ENCODE assay signal across 9 cellular contexts in the genomic region with DNA sequence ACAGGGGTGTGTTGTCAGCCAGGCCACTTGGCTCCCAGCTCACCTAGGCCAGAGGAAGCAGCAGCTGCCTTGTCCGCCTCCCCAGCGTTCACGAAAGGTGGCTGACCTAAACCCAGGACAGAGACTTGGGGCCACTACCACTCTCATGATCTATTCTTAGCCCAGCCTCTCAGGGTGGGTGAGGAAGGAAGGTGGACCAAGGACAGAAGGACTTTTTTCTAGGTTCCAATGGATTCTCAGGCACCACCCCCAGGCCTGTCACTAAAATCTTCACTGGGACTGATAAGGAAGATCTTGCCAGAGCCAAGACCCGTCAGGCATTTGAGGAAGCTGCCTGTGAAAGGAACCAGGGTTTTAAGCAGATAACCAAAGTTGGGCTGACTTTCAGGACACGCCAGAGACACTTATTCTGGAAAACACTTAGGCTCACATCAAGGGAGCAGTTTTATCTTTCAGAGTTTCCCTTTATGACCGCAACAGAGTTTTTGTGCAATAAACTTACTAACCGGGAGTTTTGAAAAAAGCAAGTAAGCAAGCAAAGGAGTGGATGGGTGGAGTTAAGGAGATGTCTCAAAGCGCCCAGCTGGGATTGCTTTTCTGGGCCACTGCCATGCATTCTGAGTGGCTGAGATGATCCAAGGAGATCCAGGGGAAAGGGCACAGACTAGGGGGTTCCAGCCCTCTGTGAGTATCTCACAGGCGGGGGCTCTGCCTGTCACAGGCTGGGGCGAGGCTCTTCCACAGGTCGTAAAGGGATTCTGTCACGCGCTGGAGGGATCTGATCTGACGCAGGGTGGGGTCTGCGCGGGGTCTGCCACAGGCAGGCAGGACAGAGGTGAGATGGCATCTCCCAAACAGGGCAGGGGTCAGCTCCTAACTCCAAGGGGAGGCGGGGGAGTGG. TPM values are rescaled to one million over a fixed set of nuclear protein-coding genes. Genes with fewer than 3 reads are reported as not detected.
DNase-seq lines count a peak whose midpoint lies in the region; ATAC-seq, FAIRE-seq and TF ChIP-seq lines count a peak whose summit lies in the region.
"Had no signal": no experiment of that assay in that cellular context is flagged by ENCODE, and none has a peak within 500 bp of the region (broad histone marks: within the 10 kb centered on the region; RNA-seq: fewer than 3 reads in every experiment).

No MANE protein-coding gene starts in this region.

- H3K4me3 Mint-ChIP-seq in memory B cell (peak overlapping the region; percentile 94), type B pancreatic cell (peak overlapping the region; percentile 94)

- no peak for TF ChIP-seq RAD21 in A549 (conservative IDR thresholded peaks at IDR 0.05 in 1 of 2, IDR thresholded peaks at IDR 0.05 in 1 of 2)

- H3K9me3 Mint-ChIP-seq in memory B cell: no peaks in the 10 kb centered on the region
- H3K9me3 Mint-ChIP-seq in type B pancreatic cell: no peaks in the 10 kb centered on the region

- POLR2A ChIA-PET in A549 (lab: Yijun Ruan, JAX): interaction anchor here (1.3 kb wide), 1 partner anchor 92 kb away, joined by 3 read pairs; no protein-coding TSS in a partner anchor

- ATAC-seq in A549: peak; percentile 10 to 27; a peak in 5 of 6 replicates
- peak; percentile 15 for ATAC-seq in GM18505 (IDR thresholded peaks at IDR 0.05; ENCODE audit: unreplicated experiment)
- no peak for ATAC-seq in memory B cell (ENCODE audit: low read depth)
- ATAC-seq in GM18858 (IDR thresholded peaks at IDR 0.05; ENCODE audit: unreplicated experiment): no peak

- H3K27me3 ChIP-seq in effector memory CD4-positive, alpha-beta T cell (replicated peaks; ENCODE audit: control insufficient read depth, insufficient read depth, low read length, poor library complexity, severe bottlenecking): no peaks in the 10 kb centered on the region

- H3K36me3 ChIP-seq in effector memory CD4-positive, alpha-beta T cell (ENCODE audit: control insufficient read depth, insufficient read depth, low read length): no peaks in the 10 kb centered on the region

- FAIRE-seq in A549 (lab: Jason Lieb, UNC): no peak

- no peak for TF ChIP-seq CTCF in A549 (IDR thresholded peaks at IDR 0.05)
- no peak for TF ChIP-seq CTCF in type B pancreatic cell (conservative IDR thresholded peaks at IDR 0.05)

- H3K36me3 Mint-ChIP-seq in memory B cell (peaks cover 6% of the 10 kb centered on the region), type B pancreatic cell (no peaks in the 10 kb centered on the region)

- 27% methylated on average over 17 of the region's 17 CpGs for WGBS in A549 (ENCODE audit: missing lambda C conversion rate)

- peak overlapping the region; percentile 92 to 95 for H3K27ac ChIP-seq in A549
- H3K27ac ChIP-seq in effector memory CD4-positive, alpha-beta T cell (ENCODE audit: insufficient read depth, low read length, poor library complexity, severe bottlenecking): peak overlapping the region; percentile 66

- CTCF ChIA-PET in A549 (lab: Yijun Ruan, JAX): interaction anchor here (0.9 to 10.3 kb wide), 34 partner anchors 9 to 373 kb away, joined by 3 to 337 read pairs (median 6); a partner anchor contains a TSS

- peaks cover 20% of the 10 kb centered on the region for H3K4me1 Mint-ChIP-seq in memory B cell
- peaks cover 9% of the 10 kb centered on the region for H3K4me1 Mint-ChIP-seq in type B pancreatic cell (ENCODE audit: unreplicated experiment)

- no peaks in the 10 kb centered on the region for H3K27me3 Mint-ChIP-seq in memory B cell
- H3K27me3 Mint-ChIP-seq in type B pancreatic cell: peaks cover 4% of the 10 kb centered on the region

- no peaks in the 10 kb centered on the region; the same call in 2 of the 3 replicates for H3K9me3 ChIP-seq in A549
- no peaks in the 10 kb centered on the region for H3K9me3 ChIP-seq in effector memory CD4-positive, alpha-beta T cell (ENCODE audit: control insufficient read depth, low read length)

- H3K27ac Mint-ChIP-seq in memory B cell: peak overlapping the region; percentile 60
- H3K27ac Mint-ChIP-seq in type B pancreatic cell: peak overlapping the region; percentile 86

- H3K4me1 ChIP-seq in A549: peaks cover 7% of the 10 kb centered on the region; the same call in 2 of the 3 replicates
- H3K4me1 ChIP-seq in effector memory CD4-positive, alpha-beta T cell (ENCODE audit: control insufficient read depth, insufficient read depth, low read length, poor library complexity, severe bottlenecking): peaks cover 12% of the 10 kb centered on the region

- TF ChIP-seq POLR2A in A549 (IDR thresholded peaks at IDR 0.05; ENCODE audit: low read length): no peak
- no peak for TF ChIP-seq POLR2A in GM18505 (IDR thresholded peaks at IDR 0.05; ENCODE audit: borderline replicate concordance, extremely low read depth, insufficient read depth, insufficient read length)

- no peak for DNase-seq in A549 (ENCODE audit: low read depth in 1 of 2, low spot score in 1 of 2)
- DNase-seq in RKO (ENCODE audit: low spot score): peak; percentile 45
- DNase-seq in effector memory CD4-positive, alpha-beta T cell: no peak
- no peak for DNase-seq in memory B cell (ENCODE audit: low spot score in 2 of 2)
- no peak for DNase-seq in type B pancreatic cell (ENCODE audit: extremely low spot score, unreplicated experiment)
- no peak for DNase-seq in COR-L47 (lab: John Stamatoyannopoulos, UW)

- no peak for TF ChIP-seq EP300 in A549 (IDR thresholded peaks at IDR 0.05)

- H3K4me2 ChIP-seq in A549: peak overlapping the region; percentile 98

- H3K4me3 ChIP-seq in A549: peak overlapping the region; percentile 89
- peak overlapping the region; percentile 90 for H3K4me3 ChIP-seq in effector memory CD4-positive, alpha-beta T cell (ENCODE audit: insufficient read depth, low read depth, low read length, poor library complexity, severe bottlenecking)

TF ChIP-seq in A549, 52 proteins besides CTCF, POLR2A, EP300 and RAD21:
- TF ChIP-seq ESRRA (IDR thresholded peaks at IDR 0.05; ENCODE audit: borderline replicate concordance, low read length) (no peak), TFCP2L1 (CRISPR knock-in tag; IDR thresholded peaks at IDR 0.05) (no peak), MYC (IDR thresholded peaks at IDR 0.05; ENCODE audit: borderline replicate concordance, low read length) (no peak), JUN (IDR thresholded peaks at IDR 0.05) (no peak), CHD2 (IDR thresholded peaks at IDR 0.05; ENCODE audit: low read length, partially characterized antibody) (no peak), BHLHE40 (IDR thresholded peaks at IDR 0.05; ENCODE audit: low read depth, low read length) (no peak), HOXB5 (CRISPR knock-in tag; IDR thresholded peaks at IDR 0.05) (no peak), ZNF302 (CRISPR knock-in tag; IDR thresholded peaks at IDR 0.05) (no peak), NPAS2 (CRISPR knock-in tag; IDR thresholded peaks at IDR 0.05; ENCODE audit: borderline replicate concordance) (no peak), CBX8 (IDR thresholded peaks at IDR 0.05) (no peak), POLR2AphosphoS2 (conservative IDR thresholded peaks at IDR 0.05; ENCODE audit: low read length) (no peak), MAFK (IDR thresholded peaks at IDR 0.05; ENCODE audit: partially characterized antibody) (no peak), KDM1A (IDR thresholded peaks at IDR 0.05; ENCODE audit: low read depth) (no peak)
- TF ChIP-seq, protein P1, sequence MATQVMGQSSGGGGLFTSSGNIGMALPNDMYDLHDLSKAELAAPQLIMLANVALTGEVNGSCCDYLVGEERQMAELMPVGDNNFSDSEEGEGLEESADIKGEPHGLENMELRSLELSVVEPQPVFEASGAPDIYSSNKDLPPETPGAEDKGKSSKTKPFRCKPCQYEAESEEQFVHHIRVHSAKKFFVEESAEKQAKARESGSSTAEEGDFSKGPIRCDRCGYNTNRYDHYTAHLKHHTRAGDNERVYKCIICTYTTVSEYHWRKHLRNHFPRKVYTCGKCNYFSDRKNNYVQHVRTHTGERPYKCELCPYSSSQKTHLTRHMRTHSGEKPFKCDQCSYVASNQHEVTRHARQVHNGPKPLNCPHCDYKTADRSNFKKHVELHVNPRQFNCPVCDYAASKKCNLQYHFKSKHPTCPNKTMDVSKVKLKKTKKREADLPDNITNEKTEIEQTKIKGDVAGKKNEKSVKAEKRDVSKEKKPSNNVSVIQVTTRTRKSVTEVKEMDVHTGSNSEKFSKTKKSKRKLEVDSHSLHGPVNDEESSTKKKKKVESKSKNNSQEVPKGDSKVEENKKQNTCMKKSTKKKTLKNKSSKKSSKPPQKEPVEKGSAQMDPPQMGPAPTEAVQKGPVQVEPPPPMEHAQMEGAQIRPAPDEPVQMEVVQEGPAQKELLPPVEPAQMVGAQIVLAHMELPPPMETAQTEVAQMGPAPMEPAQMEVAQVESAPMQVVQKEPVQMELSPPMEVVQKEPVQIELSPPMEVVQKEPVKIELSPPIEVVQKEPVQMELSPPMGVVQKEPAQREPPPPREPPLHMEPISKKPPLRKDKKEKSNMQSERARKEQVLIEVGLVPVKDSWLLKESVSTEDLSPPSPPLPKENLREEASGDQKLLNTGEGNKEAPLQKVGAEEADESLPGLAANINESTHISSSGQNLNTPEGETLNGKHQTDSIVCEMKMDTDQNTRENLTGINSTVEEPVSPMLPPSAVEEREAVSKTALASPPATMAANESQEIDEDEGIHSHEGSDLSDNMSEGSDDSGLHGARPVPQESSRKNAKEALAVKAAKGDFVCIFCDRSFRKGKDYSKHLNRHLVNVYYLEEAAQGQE (IDR thresholded peaks at IDR 0.05): no peak

RNA-seq across cellular contexts. Expression of a gene that starts 1.0 kb away (rescaled TPM):
- polyA plus RNA-seq in A549 (2011; rRNA removed) (13.1 and 15.2 TPM in 2 replicates), A549 (2017; fragmentation: RNase III; extraction: RNeasy Plus Mini Kit Qiagen cat#74134 plus additional on column Dnase treatment) (12.1 to 16.0 TPM (median 15.4 TPM) in 3 replicates)
- polyA plus RNA-seq in A549 (2012; cell fraction: cytosol; rRNA removed): 3.8 and 4.8 TPM in 2 replicates
- 5.3 and 6.6 TPM in 2 replicates for polyA plus RNA-seq in A549 (2012; cell fraction: nucleus; rRNA removed)
- 12.9 and 15.4 TPM in 2 replicates for polyA minus RNA-seq in A549 (2011; rRNA and poly(A)+ RNA removed)
- total RNA-seq in type B pancreatic cell (ENCODE audit: low replicate concordance): 5.7 and 7.1 TPM in 2 replicates

RNA-seq across cellular contexts. Expression of a gene that starts 26.8 kb away (rescaled TPM):
- polyA plus RNA-seq in A549 (2011; rRNA removed) (1.2 and 1.3 TPM in 2 replicates), A549 (2017; fragmentation: RNase III; extraction: RNeasy Plus Mini Kit Qiagen cat#74134 plus additional on column Dnase treatment) (0.37 to 1.0 TPM (median 0.96 TPM) in 3 replicates)
- polyA plus RNA-seq in A549 (2012; cell fraction: cytosol; rRNA removed): 0.30 and 0.53 TPM in 2 replicates
- 0.20 and 0.30 TPM in 2 replicates for polyA plus RNA-seq in A549 (2012; cell fraction: nucleus; rRNA removed)
- polyA minus RNA-seq in A549 (2011; rRNA and poly(A)+ RNA removed): 1.5 and 2.1 TPM in 2 replicates
- not detected in 2 replicates for total RNA-seq in type B pancreatic cell (ENCODE audit: low replicate concordance)
- total RNA-seq: pulmonary artery endothelial cell had no signal

RNA-seq across cellular contexts. Expression of a gene that starts 45.5 kb away (rescaled TPM):
- polyA plus RNA-seq in A549 (2011; rRNA removed) (20.0 and 23.0 TPM in 2 replicates), A549 (2017; fragmentation: RNase III; extraction: RNeasy Plus Mini Kit Qiagen cat#74134 plus additional on column Dnase treatment) (17.5 to 26.2 TPM (median 25.9 TPM) in 3 replicates)
- 16.7 and 23.8 TPM in 2 replicates for polyA plus RNA-seq in A549 (2012; cell fraction: cytosol; rRNA removed)
- polyA plus RNA-seq in A549 (2012; cell fraction: nucleus; rRNA removed): 26.9 and 33.9 TPM in 2 replicates
- polyA minus RNA-seq in A549 (2011; rRNA and poly(A)+ RNA removed): 43.7 and 58.8 TPM in 2 replicates
- 19.9 and 41.7 TPM in 2 replicates for total RNA-seq in type B pancreatic cell (ENCODE audit: low replicate concordance)
- total RNA-seq: pulmonary artery endothelial cell had no signal

Comparison
In these comparisons a context has a peak if more than half of its experiments do, and no peak if none do; other contexts are left out.
1. ATAC-seq: peak in A549 (2 of 2) and GM18505 (single experiment); none in memory B cell (single experiment) and GM18858 (single experiment).